ENCODE assay signal across 8 cellular contexts in genomic region chr17:45228121-45228941, GRCh38. TPM values are rescaled to one million over a fixed set of nuclear protein-coding genes. Genes with fewer than 3 reads are reported as not detected.
DNase-seq lines count a peak whose midpoint lies in the region; ATAC-seq, FAIRE-seq and TF ChIP-seq lines count a peak whose summit lies in the region.

No MANE protein-coding gene starts in this region.

- no peak for ATAC-seq in thoracic aorta (ENCODE audit: insufficient number of reproducible peaks, low FRiP score, low read depth)

- TF ChIP-seq CTCF in kidney (IDR thresholded peaks at IDR 0.05; ENCODE audit: borderline replicate concordance, extremely low read depth, insufficient read depth) (no peak), thoracic aorta (IDR thresholded peaks at IDR 0.05) (no peak), Calu3 (IDR thresholded peaks at IDR 0.05; ENCODE audit: unreplicated experiment) (no peak)

- H3K9me3 ChIP-seq in kidney (ENCODE audit: control insufficient read depth in 1 of 2, low read length in 2 of 2): no peaks in the 10 kb centered on the region
- no peaks in the 10 kb centered on the region for H3K9me3 ChIP-seq in thoracic aorta

- peak overlapping the region; percentile 99 for H3K4me3 Mint-ChIP-seq in activated CD4-positive, alpha-beta T cell treated with anti-CD3 and anti-CD28 coated beads, Interleukin-2, amount 10 ng/mL, durations not matched to agents 24 days and 14 days
- peak overlapping the region; percentile 98 for H3K4me3 Mint-ChIP-seq in activated T-cell treated with anti-CD3 and anti-CD28 coated beads, Interleukin-2, amount 50 U/mL, for 24 hours
- H3K4me3 Mint-ChIP-seq in Calu3 (ENCODE audit: low read depth, unreplicated experiment): no peak overlapping the region

- BruUV-seq in Calu3 (replicated peaks; lab: Mats Ljungman, UMichigan): no TSS peak

- no peaks in the 10 kb centered on the region for H3K27me3 Mint-ChIP-seq in activated CD4-positive, alpha-beta T cell treated with anti-CD3 and anti-CD28 coated beads, Interleukin-2, amount 10 ng/mL, durations not matched to agents 24 days and 14 days
- H3K27me3 Mint-ChIP-seq in activated T-cell treated with anti-CD3 and anti-CD28 coated beads, Interleukin-2, amount 50 U/mL, for 24 hours: no peaks in the 10 kb centered on the region
- peaks cover 23% of the 10 kb centered on the region for H3K27me3 Mint-ChIP-seq in Calu3 (ENCODE audit: unreplicated experiment)

- H3K27ac Mint-ChIP-seq in activated CD4-positive, alpha-beta T cell treated with anti-CD3 and anti-CD28 coated beads, Interleukin-2, amount 10 ng/mL, durations not matched to agents 24 days and 14 days: peak overlapping the region; percentile 94
- peak overlapping the region; percentile 99 for H3K27ac Mint-ChIP-seq in activated T-cell treated with anti-CD3 and anti-CD28 coated beads, Interleukin-2, amount 50 U/mL, for 24 hours
- no peak overlapping the region for H3K27ac Mint-ChIP-seq in Calu3 (ENCODE audit: unreplicated experiment)

- H3K4me3 ChIP-seq in kidney (ENCODE audit: low read length in 2 of 2): no peak overlapping the region
- peak overlapping the region; percentile 33 for H3K4me3 ChIP-seq in thoracic aorta

- H3K27me3 ChIP-seq in thoracic aorta (replicated peaks; ENCODE audit: insufficient read depth): no peaks in the 10 kb centered on the region

- peaks cover 79% of the 10 kb centered on the region for H3K4me1 Mint-ChIP-seq in activated CD4-positive, alpha-beta T cell treated with anti-CD3 and anti-CD28 coated beads, Interleukin-2, amount 10 ng/mL, durations not matched to agents 24 days and 14 days
- peaks cover 97% of the 10 kb centered on the region for H3K4me1 Mint-ChIP-seq in activated T-cell treated with anti-CD3 and anti-CD28 coated beads, Interleukin-2, amount 50 U/mL, for 24 hours (ENCODE audit: low read depth)
- peaks cover 22% of the 10 kb centered on the region for H3K4me1 Mint-ChIP-seq in Calu3 (ENCODE audit: low read depth, unreplicated experiment)

- H3K36me3 Mint-ChIP-seq in activated CD4-positive, alpha-beta T cell treated with anti-CD3 and anti-CD28 coated beads, Interleukin-2, amount 10 ng/mL, durations not matched to agents 24 days and 14 days (ENCODE audit: low read depth): peaks cover 43% of the 10 kb centered on the region
- peaks cover 60% of the 10 kb centered on the region for H3K36me3 Mint-ChIP-seq in activated T-cell treated with anti-CD3 and anti-CD28 coated beads, Interleukin-2, amount 50 U/mL, for 24 hours (ENCODE audit: low read depth)
- H3K36me3 Mint-ChIP-seq in Calu3 (ENCODE audit: insufficient read depth, unreplicated experiment): peaks cover 9% of the 10 kb centered on the region

- no peak overlapping the region for H3K9ac ChIP-seq in kidney (ENCODE audit: low read length in 2 of 2)

- CTCF ChIA-PET in Calu3 (lab: Charles Lee): interaction anchor here (0.5 to 6.4 kb wide), 7 partner anchors 9 to 283 kb away, joined by 3 to 66 read pairs (median 5); partner anchors contain the start of genes ACBD4 and HEXIM1

- intact Hi-C loops in activated CD4-positive, alpha-beta T cell treated with anti-CD3 and anti-CD28 coated beads, Interleukin-2, amount 10 ng/mL, durations not matched to agents 24 days and 14 days (cut with micrococcal nuclease): loop anchor here (2.0 to 5.0 kb wide), 2 partner anchors 80 to 166 kb away; partner anchors contain the start of genes HEXIM1 and NMT1
- intact Hi-C loops in kidney (cut with DNase I) (loop anchor here (10.0 kb wide), 1 partner anchor 156 kb away; no protein-coding TSS in a partner anchor), Calu3 (cut with micrococcal nuclease; ENCODE audit: unreplicated experiment) (no loop called here)

- FAIRE-seq in kidney (lab: Jason Lieb, UNC): no peak

- H3K9me3 Mint-ChIP-seq in activated CD4-positive, alpha-beta T cell treated with anti-CD3 and anti-CD28 coated beads, Interleukin-2, amount 10 ng/mL, durations not matched to agents 24 days and 14 days: no peaks in the 10 kb centered on the region
- H3K9me3 Mint-ChIP-seq in activated T-cell treated with anti-CD3 and anti-CD28 coated beads, Interleukin-2, amount 50 U/mL, for 24 hours: no peaks in the 10 kb centered on the region
- no peaks in the 10 kb centered on the region for H3K9me3 Mint-ChIP-seq in Calu3 (ENCODE audit: low read depth, unreplicated experiment)

- H3K4me1 ChIP-seq in kidney (ENCODE audit: control insufficient read depth in 1 of 2, insufficient read depth in 1 of 2, low read depth in 1 of 2, low read length in 2 of 2) (peaks cover 0 to 2% of the 10 kb centered on the region in 2 donors), thoracic aorta (ENCODE audit: control insufficient read depth in 1 of 2, low read depth in 2 of 2) (peaks cover 0 to 5% of the 10 kb centered on the region in 2 donors)

- H3K36me3 ChIP-seq in kidney (ENCODE audit: control insufficient read depth in 1 of 2, insufficient read depth in 2 of 2, low read length in 2 of 2) (no peaks in the 10 kb centered on the region), thoracic aorta (no peaks in the 10 kb centered on the region)

- H3K27ac ChIP-seq in kidney (ENCODE audit: low read depth in 2 of 2, low read length in 2 of 2) (peak overlapping the region in 1 of 2 donors; percentile 35), thoracic aorta (peak overlapping the region in 1 of 2 donors; percentile 53)

- DNase-seq in activated CD4-positive, alpha-beta T cell treated with anti-CD3 and anti-CD28 coated beads, Interleukin-2, amount 10 ng/mL, durations not matched to agents 24 days and 14 days: peak; percentile 72
- no peak for DNase-seq in activated CD4-positive, alpha-beta T cell treated with anti-CD3 and anti-CD28 coated beads, Interleukin-2, amount 50 U/mL, for 4 hours
- DNase-seq in activated T-cell treated with anti-CD3 and anti-CD28 coated beads, Interleukin-2, amount 50 U/mL, for 24 hours: peak; percentile 69
- peak; percentile 61 for DNase-seq in kidney
- DNase-seq in thoracic aorta (ENCODE audit: low spot score): no peak
- no peak for DNase-seq in Calu3
- DNase-seq in middle frontal gyrus (ENCODE audit: extremely low spot score, low spot score): no peak
- DNase-seq in AML-193 (lab: John Stamatoyannopoulos, UW): no peak

RNA-seq across cellular contexts. Expression of gene FMNL1, which starts 6.6 kb away (rescaled TPM):
- total RNA-seq in activated CD4-positive, alpha-beta T cell treated with anti-CD3 and anti-CD28 coated beads, Interleukin-2, amount 10 ng/mL, durations not matched to agents 24 days and 14 days: 325 and 329 TPM in 2 replicates
- total RNA-seq in kidney (32.9 TPM), thoracic aorta (10 to 100 TPM; 31.4 to 37.2 TPM), Calu3 (2022) (8.5 and 9.6 TPM in 2 replicates)
- polyA plus RNA-seq in kidney (ENCODE audit: insufficient read depth, low read depth, low replicate concordance): 2.3 TPM

RNA-seq across cellular contexts. Expression of gene SPATA32, which starts 33.6 kb away (rescaled TPM):
- total RNA-seq in activated CD4-positive, alpha-beta T cell treated with anti-CD3 and anti-CD28 coated beads, Interleukin-2, amount 10 ng/mL, durations not matched to agents 24 days and 14 days: 0.28 and 0.40 TPM in 2 replicates
- total RNA-seq in kidney (not detected), thoracic aorta (not detected), Calu3 (2022) (0.85 and 0.88 TPM in 2 replicates)
- polyA plus RNA-seq in kidney (ENCODE audit: insufficient read depth, low read depth, low replicate concordance): not detected

Comparison
In these comparisons a context has a peak if more than half of its experiments do, and no peak if none do; other contexts are left out.
1. DNase-seq: peak in activated CD4-positive, alpha-beta T cell treated with anti-CD3 and anti-CD28 coated beads, Interleukin-2, amount 10 ng/mL, durations not matched to agents 24 days and 14 days (single experiment), activated T-cell treated with anti-CD3 and anti-CD28 coated beads, Interleukin-2, amount 50 U/mL, for 24 hours (single experiment) and kidney (single experiment); none in activated CD4-positive, alpha-beta T cell treated with anti-CD3 and anti-CD28 coated beads, Interleukin-2, amount 50 U/mL, for 4 hours (0 of 2), thoracic aorta (single experiment), Calu3 (single experiment), middle frontal gyrus (single experiment) and AML-193 (0 of 2).